ENCODE assay signal across 8 cellular contexts in genomic region chr16:78100162-78100467, GRCh38. TPM values are rescaled to one million over a fixed set of nuclear protein-coding genes. Genes with fewer than 3 reads are reported as not detected.
DNase-seq lines count a peak whose midpoint lies in the region; ATAC-seq, FAIRE-seq and TF ChIP-seq lines count a peak whose summit lies in the region.

No MANE protein-coding gene starts in this region.

- peaks cover 0 to 10% (median 1%) of the 10 kb centered on the region in 11 experiments; a peak in 9 of 22 replicates for H3K9me3 ChIP-seq in BLaER1 treated with 17β-estradiol and CSF1 and Interleukin-3, amounts not matched to agents 10 nM and 100 nM (replicated peaks in 1 of 11)

- H3K36me3 Mint-ChIP-seq in naive thymus-derived CD8-positive, alpha-beta T cell = no peaks in the 10 kb centered on the region

- H3K27ac ChIP-seq in BLaER1 treated with 17β-estradiol and CSF1 and Interleukin-3, amounts not matched to agents 10 nM and 100 nM = peak overlapping the region; percentile 76 to 88 (median 82); a peak in 21 of 22 replicates

- no peak for TF ChIP-seq CTCF in cardiac fibroblast (IDR thresholded peaks at IDR 0.05; ENCODE audit: low read depth, low read length)

- peak overlapping the region; percentile 78 to 89 (median 84) for H3K4me2 ChIP-seq in BLaER1 treated with 17β-estradiol and CSF1 and Interleukin-3, amounts not matched to agents 10 nM and 100 nM

- no peaks in the 10 kb centered on the region for H3K27me3 Mint-ChIP-seq in naive thymus-derived CD8-positive, alpha-beta T cell

- H3K9me3 Mint-ChIP-seq in naive thymus-derived CD8-positive, alpha-beta T cell = no peaks in the 10 kb centered on the region

- POLR2A ChIA-PET in naive thymus-derived CD8-positive, alpha-beta T cell (lab: Charles Lee) = interaction anchor here (0.8 to 2.3 kb wide), 4 partner anchors 10 to 909 kb away, joined by 3 to 9 read pairs (median 4); partner anchors contain the start of genes MON1B and NUDT7

- no peaks in the 10 kb centered on the region for H3K27me3 ChIP-seq in BLaER1 treated with 17β-estradiol and CSF1 and Interleukin-3, amounts not matched to agents 10 nM and 100 nM

- peaks cover 7 to 23% (median 13%) of the 10 kb centered on the region in 10 experiments; a peak in 19 of 20 replicates for H3K4me1 ChIP-seq in BLaER1 treated with 17β-estradiol and CSF1 and Interleukin-3, amounts not matched to agents 10 nM and 100 nM

- no peak for ATAC-seq in naive thymus-derived CD8-positive, alpha-beta T cell
- ATAC-seq in GM18870 (IDR thresholded peaks at IDR 0.05; ENCODE audit: unreplicated experiment) = no peak

- DNase-seq in HTR-8/SVneo (ENCODE audit: insufficient read length, low spot score) (no peak), cardiac fibroblast (ENCODE audit: low read depth in 2 of 2) (no peak), amniotic stem cell (lab: John Stamatoyannopoulos, UW) (no peak), urothelium cell line (ENCODE audit: low spot score) (no peak)
- no peak for DNase-seq in naive thymus-derived CD8-positive, alpha-beta T cell
- no peak for DNase-seq in stimulated activated naive CD4-positive, alpha-beta T cell treated with Interleukin-2 at 50 U/mL for 16 hours (lab: John Stamatoyannopoulos, UW)

- H3K27ac Mint-ChIP-seq in naive thymus-derived CD8-positive, alpha-beta T cell = peak overlapping the region; percentile 66 to 97 (median 94)

- H4K20me1 ChIP-seq in BLaER1 treated with 17β-estradiol and CSF1 and Interleukin-3, amounts not matched to agents 10 nM and 100 nM = peaks cover 0 to 24% (median 0%) of the 10 kb centered on the region in 11 experiments; a peak in 8 of 22 replicates

- FAIRE-seq in HTR-8/SVneo (lab: Jason Lieb, UNC) = peak; percentile 69
- no peak for FAIRE-seq in urothelium cell line (lab: Jason Lieb, UNC)

- peak overlapping the region; percentile 75 to 97 (median 84) for H3K4me3 ChIP-seq in BLaER1 treated with 17β-estradiol and CSF1 and Interleukin-3, amounts not matched to agents 10 nM and 100 nM
- peak overlapping the region; percentile 79 to 97 for H3K4me3 ChIP-seq in cardiac fibroblast (replicated peaks in 1 of 2; ENCODE audit: low read depth in 2 of 2, low read length in 2 of 2)

- H3K4me3 Mint-ChIP-seq in naive thymus-derived CD8-positive, alpha-beta T cell = peak overlapping the region; percentile 88 to 95 (median 92)

- H3K9ac ChIP-seq in BLaER1 treated with 17β-estradiol and CSF1 and Interleukin-3, amounts not matched to agents 10 nM and 100 nM = peak overlapping the region; percentile 75 to 94 (median 87)

- no peaks in the 10 kb centered on the region for H3K36me3 ChIP-seq in BLaER1 treated with 17β-estradiol and CSF1 and Interleukin-3, amounts not matched to agents 10 nM and 100 nM

- H3K4me1 Mint-ChIP-seq in naive thymus-derived CD8-positive, alpha-beta T cell = peaks cover 19 to 33% (median 27%) of the 10 kb centered on the region in 4 donors

RNA-seq across cellular contexts. Expression of gene WWOX, which starts 0.7 kb away (rescaled TPM):
- total RNA-seq in naive thymus-derived CD8-positive, alpha-beta T cell = 10 to 100 TPM; 18.2 to 21.2 TPM
- polyA plus RNA-seq in naive thymus-derived CD8-positive, alpha-beta T cell = 10 to 100 TPM; 13.4 to 18.4 (median 16.4) TPM
